ENCODE assay signal across 17 cellular contexts in genomic region chr5:139092741-139093140, GRCh38.
DNase-seq lines count a peak whose midpoint lies in the region; ATAC-seq, FAIRE-seq and TF ChIP-seq lines count a peak whose summit lies in the region.
"Had no signal": no experiment of that assay in that cellular context is flagged by ENCODE, and none has a peak within 500 bp of the region (broad histone marks: within the 10 kb centered on the region; RNA-seq: fewer than 3 reads in every experiment).

No MANE protein-coding gene starts in this region.

- DNase-seq in NCI-H146 (lab: John Stamatoyannopoulos, UW) (peak; percentile 80), NCI-H146 treated with DMSO at 0.1 percent for 48 hours (lab: John Stamatoyannopoulos, UW; ENCODE audit: unreplicated experiment) (no peak), GM12891 (ENCODE audit: insufficient read length, low spot score) (no peak), dorsolateral prefrontal cortex (no peak), vagina (ENCODE audit: extremely low spot score in 2 of 2) (no peak), upper lobe of left lung (no peak)
- DNase-seq: CD4-positive, alpha-beta memory T cell; DMS79; HCEC 1CT; NCI-H1436 treated with DMSO at 0.1 percent for 48 hours; NCI-H446 treated with DMSO at 0.1 percent for 48 hours; Right ventricle myocardium superior; SK-N-SH had no signal

- peak overlapping the region in 2 of 3 experiments; percentile 40 to 52 for H3K27ac Mint-ChIP-seq in nephron
- H3K27ac Mint-ChIP-seq: CD4-positive, alpha-beta memory T cell; IgD-negative memory B cell had no signal

- no peak for TF ChIP-seq CTCF in VCaP (conservative IDR thresholded peaks at IDR 0.05)
- no peak for TF ChIP-seq CTCF in nephron (IDR thresholded peaks at IDR 0.05; ENCODE audit: unreplicated experiment in 3 of 3)
- no peak for TF ChIP-seq CTCF in dorsolateral prefrontal cortex (IDR thresholded peaks at IDR 0.05 in 54 of 56, conservative IDR thresholded peaks at IDR 0.05 in 2 of 56; ENCODE audit: low read depth in 1 of 56, partially characterized antibody in 56 of 56)
- TF ChIP-seq CTCF in vagina (IDR thresholded peaks at IDR 0.05), result no peak
- TF ChIP-seq CTCF in upper lobe of left lung (IDR thresholded peaks at IDR 0.05), result no peak

- H3K4me1 ChIP-seq in vagina (no peaks in the 10 kb centered on the region), upper lobe of left lung (no peaks in the 10 kb centered on the region)

- no peaks in the 10 kb centered on the region for H3K27me3 Mint-ChIP-seq in nephron (ENCODE audit: low read depth)
- H3K27me3 Mint-ChIP-seq: CD4-positive, alpha-beta memory T cell; IgD-negative memory B cell had no signal

- intact Hi-C loops in dorsolateral prefrontal cortex (cut with DNase I) (loop anchor here in 1 of 2 donors (5.0 kb wide), 1 partner anchor 170 kb away; no protein-coding TSS in a partner anchor), vagina (cut with DNase I) (no loop called here)

- TF ChIP-seq POLR2A in GM12891 (IDR thresholded peaks at IDR 0.05; ENCODE audit: low read depth, low read length) (no peak), vagina (IDR thresholded peaks at IDR 0.05) (no peak), upper lobe of left lung (IDR thresholded peaks at IDR 0.05) (no peak)

- no peaks in the 10 kb centered on the region for H3K36me3 Mint-ChIP-seq in nephron (ENCODE audit: low read depth)

- H3K9me3 ChIP-seq in vagina (no peaks in the 10 kb centered on the region), upper lobe of left lung (no peaks in the 10 kb centered on the region)
- H3K9me3 ChIP-seq: SK-N-SH had no signal

- H3K4me3 Mint-ChIP-seq in nephron, result no peak overlapping the region
- H3K4me3 Mint-ChIP-seq: CD4-positive, alpha-beta memory T cell; IgD-negative memory B cell had no signal

- no peaks in the 10 kb centered on the region for H3K9me3 Mint-ChIP-seq in nephron
- H3K9me3 Mint-ChIP-seq: CD4-positive, alpha-beta memory T cell; IgD-negative memory B cell had no signal

- H3K36me3 ChIP-seq in vagina (no peaks in the 10 kb centered on the region), upper lobe of left lung (no peaks in the 10 kb centered on the region)

- FAIRE-seq in GM12891 (lab: Jason Lieb, UNC), result peak; percentile 16
- FAIRE-seq: RCC 7860 had no signal

- peak overlapping the region; percentile 74 for H3K27ac ChIP-seq in VCaP
- no peak overlapping the region for H3K27ac ChIP-seq in dorsolateral prefrontal cortex
- H3K27ac ChIP-seq in vagina, result no peak overlapping the region
- no peak overlapping the region for H3K27ac ChIP-seq in upper lobe of left lung

- WGBS in upper lobe of left lung, 2 donors, result 90 to 92% methylated on average over 4 of the region's 4 CpGs

- H3K27me3 ChIP-seq in dorsolateral prefrontal cortex (no peaks in the 10 kb centered on the region), vagina (no peaks in the 10 kb centered on the region), upper lobe of left lung (no peaks in the 10 kb centered on the region)

- no peak for ATAC-seq in upper lobe of left lung (ENCODE audit: low FRiP score in 2 of 2)

- no peak for TF ChIP-seq EP300 in upper lobe of left lung (IDR thresholded peaks at IDR 0.05)

- H3K4me3 ChIP-seq in dorsolateral prefrontal cortex (no peak overlapping the region), vagina (no peak overlapping the region), upper lobe of left lung (no peak overlapping the region)

- peaks cover 48% of the 10 kb centered on the region for H3K4me1 Mint-ChIP-seq in nephron

TF ChIP-seq in GM12891, 5 proteins besides CTCF, POLR2A, EP300 and RAD21:
- TF ChIP-seq POLR2AphosphoS5 (IDR thresholded peaks at IDR 0.05; ENCODE audit: low read depth, low read length) (no peak), POU2F2 (IDR thresholded peaks at IDR 0.05; ENCODE audit: low read depth, low read length) (no peak), PAX5 (IDR thresholded peaks at IDR 0.05; ENCODE audit: insufficient read depth, low read length, severe bottlenecking) (no peak), TAF1 (IDR thresholded peaks at IDR 0.05; ENCODE audit: low read depth, low read length) (no peak), SPI1 (IDR thresholded peaks at IDR 0.05; ENCODE audit: low read depth, low read length) (no peak)
